27 cellular contexts compared by ENCODE assay signal in the genomic region with DNA sequence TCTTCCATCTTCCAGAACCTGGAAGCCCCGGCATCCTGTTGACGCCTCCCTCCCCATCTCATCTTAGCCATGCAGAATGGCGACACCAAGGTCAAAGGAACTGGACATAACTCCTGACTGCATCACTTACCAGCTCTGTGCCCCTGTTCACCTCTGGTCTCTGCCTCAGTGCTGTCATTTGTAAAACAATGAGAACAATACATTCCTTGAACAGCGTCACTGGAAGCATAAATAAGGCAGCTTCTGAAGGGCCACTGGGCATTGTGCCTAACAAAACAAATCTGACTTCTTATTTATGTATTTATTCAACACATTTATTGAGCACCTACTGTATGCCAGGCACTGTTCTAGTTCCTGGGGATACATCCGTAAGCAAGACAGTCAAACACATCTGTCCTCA.
A peak's percentile ranks its signal among the peaks of the same experiment; 100 is the strongest.
DNase-seq lines count a peak whose midpoint lies in the region; ATAC-seq and TF ChIP-seq lines count a peak whose summit lies in the region.
"Had no signal": no experiment of that assay in that cellular context is flagged by ENCODE, and none has a peak within 500 bp of the region (broad histone marks: within the 10 kb centered on the region; RNA-seq: fewer than 3 reads in every experiment).

No MANE protein-coding gene starts in this region.

- H3K27ac ChIP-seq in CD4-positive, alpha-beta memory T cell (ENCODE audit: low read depth, low read length), result no peak overlapping the region
- peak overlapping the region; percentile 44; the same call in 1 of the 2 replicates for H3K27ac ChIP-seq in Panc1 (ENCODE audit: low read length)
- H3K27ac ChIP-seq in colonic mucosa, result no peak overlapping the region
- H3K27ac ChIP-seq: body of pancreas, right atrium auricular region had no signal

- intact Hi-C loops in CD4-positive, alpha-beta memory T cell (cut with micrococcal nuclease), result no loop called here
- intact Hi-C loops in Panc1 (cut with micrococcal nuclease; ENCODE audit: unreplicated experiment) (no loop called here), colonic mucosa (cut with DNase I) (no loop called here)

- H3K9me3 Mint-ChIP-seq in CD4-positive, alpha-beta memory T cell, result no peaks in the 10 kb centered on the region
- H3K9me3 Mint-ChIP-seq: activated naive CD8-positive, alpha-beta T cell treated with anti-CD3 and anti-CD28 coated beads, Interleukin-2, amount 50 U/mL, for 24 hours had no signal

- ATAC-seq in Panc1 (no peak), GM18517 (IDR thresholded peaks at IDR 0.05; ENCODE audit: unreplicated experiment) (no peak), esophagus mucosa (no peak), GM21825 (IDR thresholded peaks at IDR 0.05; ENCODE audit: unreplicated experiment) (no peak)
- ATAC-seq: activated CD8-positive, alpha-beta T cell treated with anti-CD3 and anti-CD28 coated beads, Interleukin-2, amount 10 ng/mL, durations not matched to agents 7 days and 5 days; activated naive CD8-positive, alpha-beta T cell treated with anti-CD3 and anti-CD28 coated beads, Interleukin-2, amount 50 U/mL, for 24 hours; body of pancreas; mucosa of descending colon had no signal

- no peaks in the 10 kb centered on the region for H3K36me3 Mint-ChIP-seq in CD4-positive, alpha-beta memory T cell
- H3K36me3 Mint-ChIP-seq: type B pancreatic cell had no signal

- H3K27ac Mint-ChIP-seq in CD4-positive, alpha-beta memory T cell, result peak overlapping the region in 4 of 7 donors; percentile 32 to 49 (median 44)
- H3K27ac Mint-ChIP-seq: activated CD8-positive, alpha-beta T cell treated with anti-CD3 and anti-CD28 coated beads, Interleukin-2, amount 10 ng/mL, durations not matched to agents 7 days and 5 days; activated naive CD8-positive, alpha-beta T cell treated with anti-CD3 and anti-CD28 coated beads, Interleukin-2, amount 50 U/mL, for 24 hours; B cell had no signal

- H3K27me3 Mint-ChIP-seq in CD4-positive, alpha-beta memory T cell, result no peaks in the 10 kb centered on the region
- H3K27me3 Mint-ChIP-seq: activated naive CD8-positive, alpha-beta T cell treated with anti-CD3 and anti-CD28 coated beads, Interleukin-2, amount 50 U/mL, for 24 hours; B cell; type B pancreatic cell had no signal

- DNase-seq in CD4-positive, alpha-beta memory T cell, result no peak
- no peak for DNase-seq in Panc1 (ENCODE audit: low read depth, low spot score)
- peak; percentile 90 for DNase-seq in dermis blood vessel endothelial cell
- peak; percentile 27 for DNase-seq in left kidney (ENCODE audit: low read depth, low spot score)
- no peak for DNase-seq in colonic mucosa
- DNase-seq: activated CD8-positive, alpha-beta T cell treated with anti-CD3 and anti-CD28 coated beads, Interleukin-2, amount 10 ng/mL, durations not matched to agents 7 days and 5 days; activated gamma-delta T cell treated with Interleukin-2 at 50 U/mL for 16 hours; activated naive CD8-positive, alpha-beta T cell treated with anti-CD3 and anti-CD28 coated beads, Interleukin-2, amount 50 U/mL, for 24 hours; activated T-cell treated with anti-CD3 and anti-CD28 coated beads for 4 hours; body of pancreas; DMS79 treated with DMSO at 0.1 percent for 48 hours; effector CD8-positive, alpha-beta T cell; Karpas-422; kidney; mucosa of descending colon; NCI-H1436 treated with DMSO at 0.1 percent for 48 hours; NCI-H510A; OCI-M1; stimulated activated CD4-positive, alpha-beta T cell treated with anti-CD3 and anti-CD28 coated beads, Interleukin-2, amount 100 ng/mL, for 48 hours had no signal

- H3K4me3 ChIP-seq in CD4-positive, alpha-beta memory T cell (ENCODE audit: low read length in 2 of 2), result no peak overlapping the region
- H3K4me3 ChIP-seq in Panc1 (ENCODE audit: low read depth in 2 of 2, low read length in 2 of 2) (no peak overlapping the region), colonic mucosa (no peak overlapping the region)
- H3K4me3 ChIP-seq: body of pancreas, lung, mucosa of descending colon, right atrium auricular region had no signal

- POLR2A ChIA-PET in CD4-positive, alpha-beta memory T cell (lab: Charles Lee; ENCODE audit: partially characterized antibody), result no interaction called here
- POLR2A ChIA-PET in Panc1 (lab: Charles Lee), result interaction anchor here (0.6 kb wide), 1 partner anchor 150 kb away, joined by 3 read pairs; no protein-coding TSS in a partner anchor

- no peaks in the 10 kb centered on the region for H3K36me3 ChIP-seq in CD4-positive, alpha-beta memory T cell (ENCODE audit: insufficient read depth, low read length)
- H3K36me3 ChIP-seq in Panc1 (ENCODE audit: control insufficient read depth, insufficient read depth, low read length), result no peaks in the 10 kb centered on the region
- no peaks in the 10 kb centered on the region for H3K36me3 ChIP-seq in colonic mucosa
- H3K36me3 ChIP-seq: right atrium auricular region had no signal

- no peaks in the 10 kb centered on the region for H3K27me3 ChIP-seq in CD4-positive, alpha-beta memory T cell (ENCODE audit: insufficient read depth, low read length)
- H3K27me3 ChIP-seq in Panc1 (ENCODE audit: control insufficient read depth, insufficient read depth, low read length) (no peaks in the 10 kb centered on the region), colonic mucosa (no peaks in the 10 kb centered on the region)
- H3K27me3 ChIP-seq: body of pancreas, right atrium auricular region had no signal

- CTCF ChIA-PET in CD4-positive, alpha-beta memory T cell (lab: Charles Lee; ENCODE audit: partially characterized antibody), result interaction anchor here (0.8 kb wide), 1 partner anchor 50 kb away, joined by 4 read pairs; no protein-coding TSS in a partner anchor
- CTCF ChIA-PET in Panc1 (lab: Charles Lee), result no interaction called here

- no peak overlapping the region for H3K9ac ChIP-seq in colonic mucosa (ENCODE audit: low read depth in 2 of 2, low read length in 2 of 2)
- H3K9ac ChIP-seq: parathyroid adenoma had no signal

- H3K4me1 ChIP-seq in CD4-positive, alpha-beta memory T cell (ENCODE audit: insufficient read depth, low read length), result peaks cover 17% of the 10 kb centered on the region
- peaks cover 19% of the 10 kb centered on the region for H3K4me1 ChIP-seq in Panc1 (ENCODE audit: control insufficient read depth, insufficient read depth, low read length)
- H3K4me1 ChIP-seq in colonic mucosa, result peaks cover 8% of the 10 kb centered on the region
- H3K4me1 ChIP-seq: right atrium auricular region had no signal

- peaks cover 13 to 32% (median 26%) of the 10 kb centered on the region in 4 donors for H3K4me1 Mint-ChIP-seq in CD4-positive, alpha-beta memory T cell

- H3K9me3 ChIP-seq in CD4-positive, alpha-beta memory T cell (ENCODE audit: control insufficient read depth in 1 of 2, low read length in 2 of 2), result no peaks in the 10 kb centered on the region
- no peaks in the 10 kb centered on the region for H3K9me3 ChIP-seq in Panc1 (ENCODE audit: control insufficient read depth, insufficient read depth, low read depth, low read length)
- no peaks in the 10 kb centered on the region for H3K9me3 ChIP-seq in colonic mucosa
- H3K9me3 ChIP-seq: body of pancreas, mucosa of descending colon, right atrium auricular region had no signal

- in situ Hi-C loops in Panc1 (cut with HindIII; ENCODE audit: low pct_unique_long_range_greater_than_20kb, low sequenced_read_pairs), result no loop called here

- TF ChIP-seq CTCF in Panc1 (IDR thresholded peaks at IDR 0.05), result no peak
- no peak for TF ChIP-seq CTCF in colonic mucosa (IDR thresholded peaks at IDR 0.05)

- no peak overlapping the region for H3K4me3 Mint-ChIP-seq in CD4-positive, alpha-beta memory T cell
- H3K4me3 Mint-ChIP-seq: activated CD8-positive, alpha-beta T cell treated with anti-CD3 and anti-CD28 coated beads, Interleukin-2, amount 10 ng/mL, durations not matched to agents 7 days and 5 days; activated naive CD8-positive, alpha-beta T cell treated with anti-CD3 and anti-CD28 coated beads, Interleukin-2, amount 50 U/mL, for 24 hours; B cell; type B pancreatic cell had no signal

- BruUV-seq in Panc1 (replicated peaks; lab: Mats Ljungman, UMichigan), result no TSS peak

Comparison
In these comparisons a context has a peak if more than half of its experiments do, and no peak if none do; other contexts are left out.
1. DNase-seq: peak in dermis blood vessel endothelial cell (single experiment) and left kidney (single experiment); none in CD4-positive, alpha-beta memory T cell (0 of 5), Panc1 (single experiment) and colonic mucosa (single experiment).